In the genomic region with DNA sequence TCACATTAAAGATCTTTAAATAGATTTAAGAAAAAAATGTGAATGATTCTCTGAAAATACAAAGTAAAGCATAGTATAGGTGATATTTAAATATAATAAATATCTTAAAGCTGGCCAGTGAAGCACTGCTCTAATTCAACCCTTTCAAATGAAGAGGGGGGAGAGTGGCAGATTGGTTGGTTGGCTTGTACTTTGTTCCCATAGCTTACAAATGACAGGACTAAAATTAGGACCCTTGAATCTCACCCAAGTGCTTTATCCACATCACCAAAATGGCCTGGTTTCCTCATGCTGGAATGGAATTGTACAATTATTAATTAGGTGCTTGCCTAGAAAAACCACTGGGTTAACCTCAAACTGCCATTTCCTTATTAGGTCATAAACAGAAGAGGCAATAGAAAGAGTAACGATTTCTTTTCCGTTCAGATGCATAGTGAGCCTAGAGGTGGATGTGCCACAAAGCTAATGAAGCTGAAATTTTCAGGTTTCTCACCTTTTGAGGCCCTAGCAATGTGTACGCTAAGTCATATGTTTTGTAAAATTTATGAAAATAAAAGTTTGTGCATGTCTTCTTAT, we compare ENCODE assay signal across 19 cellular contexts.
"Had no signal": no experiment of that assay in that cellular context is flagged by ENCODE, and none has a peak within 500 bp of the region (broad histone marks: within the 10 kb centered on the region; RNA-seq: fewer than 3 reads in every experiment).

No MANE protein-coding gene starts in this region.

- DNase-seq: activated CD4-positive, CD25-positive, alpha-beta regulatory T cell treated with anti-CD3 and anti-CD28 coated beads, Interleukin-2, amount 50 U/mL, for 72 hours; activated naive CD4-positive, alpha-beta T cell; anterior cingulate cortex; dermis blood vessel endothelial cell; effector memory CD8-positive, alpha-beta T cell; foreskin melanocyte; posterior cingulate gyrus; stimulated activated CD4-positive, alpha-beta T cell treated with anti-CD3 and anti-CD28 coated beads, Interleukin-4, amount 100 ng/mL, for 4 hours; stimulated activated CD8-positive, alpha-beta memory T cell treated with anti-CD3 and anti-CD28 coated beads, Interleukin-4, amount 100 ng/mL, for 48 hours; stimulated activated naive CD4-positive, alpha-beta T cell treated with Interleukin-2 at 50 U/mL for 16 hours; substantia nigra; T1000; trophoblast cell had no signal

- FAIRE-seq: bronchial epithelial cell had no signal

- H3K4me1 Mint-ChIP-seq: memory B cell had no signal

- H3K27ac Mint-ChIP-seq: activated T-helper 1 cell treated with anti-CD3 and anti-CD28 coated beads, Interleukin-12 subunit alpha, Interleukin-12 subunit beta, Interleukin-2, Interleukin-4 antibody, amounts not matched to agents 30 ng/mL and 10 ng/mL and 1 ng/mL, durations not matched to agents 14 hours and 24 hours and 36 hours; effector memory CD8-positive, alpha-beta T cell; memory B cell; natural killer cell treated with Interleukin-12 subunit alpha and Interleukin-12 subunit beta and Interleukin-15 and Interleukin-18, amount 100 ng/mL, for 72 hours had no signal

- H3K4me2 ChIP-seq: smooth muscle cell had no signal

- H3K4me3 ChIP-seq: smooth muscle cell had no signal

- H3K36me3 Mint-ChIP-seq: memory B cell had no signal

- ATAC-seq: effector memory CD8-positive, alpha-beta T cell; left lobe of liver; natural killer cell treated with Interleukin-12 subunit alpha and Interleukin-12 subunit beta and Interleukin-15 and Interleukin-18, amount 100 ng/mL, for 72 hours had no signal

- H3K27me3 Mint-ChIP-seq: effector memory CD8-positive, alpha-beta T cell; memory B cell; natural killer cell treated with Interleukin-12 subunit alpha and Interleukin-12 subunit beta and Interleukin-15 and Interleukin-18, amount 100 ng/mL, for 72 hours had no signal

- H3K4me3 Mint-ChIP-seq: activated T-helper 1 cell treated with anti-CD3 and anti-CD28 coated beads, Interleukin-12 subunit alpha, Interleukin-12 subunit beta, Interleukin-2, Interleukin-4 antibody, amounts not matched to agents 30 ng/mL and 10 ng/mL and 1 ng/mL, durations not matched to agents 14 hours and 24 hours and 36 hours; effector memory CD8-positive, alpha-beta T cell; memory B cell; natural killer cell treated with Interleukin-12 subunit alpha and Interleukin-12 subunit beta and Interleukin-15 and Interleukin-18, amount 100 ng/mL, for 72 hours had no signal
